In genomic region chr17:1398900-1399299, GRCh38 we compare ENCODE assay signal across 8 cellular contexts. TPM values are rescaled to one million over a fixed set of nuclear protein-coding genes. Genes with fewer than 3 reads are reported as not detected.
DNase-seq lines count a peak whose midpoint lies in the region; ATAC-seq and TF ChIP-seq lines count a peak whose summit lies in the region.

No MANE protein-coding gene starts in this region.

- H3K36me3 Mint-ChIP-seq in osteocyte (ENCODE audit: unreplicated experiment) = peaks cover 2% of the 10 kb centered on the region

- ATAC-seq in left ventricle myocardium superior = no peak
- no peak for ATAC-seq in HG02588 (IDR thresholded peaks at IDR 0.05; ENCODE audit: unreplicated experiment)

- peak; percentile 25 to 40 for DNase-seq in cardiac muscle cell (ENCODE audit: low read depth in 1 of 2, low spot score in 1 of 2)
- no peak for DNase-seq in left ventricle myocardium superior
- peak; percentile 42 for DNase-seq in fibroblast of gingiva (ENCODE audit: low read depth)
- no peak for DNase-seq in osteocyte (ENCODE audit: extremely low spot score, unreplicated experiment)
- DNase-seq in effector CD8-positive, alpha-beta T cell (lab: John Stamatoyannopoulos, UW) = no peak
- no peak for DNase-seq in SW480 (ENCODE audit: low spot score)

- intact Hi-C loops in left ventricle myocardium superior (cut with micrococcal nuclease) = no loop called here

- no peaks in the 10 kb centered on the region for H3K27me3 Mint-ChIP-seq in osteocyte (ENCODE audit: unreplicated experiment)

- peak overlapping the region; percentile 97 for H3K4me3 Mint-ChIP-seq in osteocyte (ENCODE audit: unreplicated experiment)

- no peaks in the 10 kb centered on the region for H3K9me3 Mint-ChIP-seq in osteocyte (ENCODE audit: unreplicated experiment)

- no peak for TF ChIP-seq CTCF in cardiac muscle cell (IDR thresholded peaks at IDR 0.05; ENCODE audit: low read depth, low read length)
- TF ChIP-seq CTCF in WI38 (IDR thresholded peaks at IDR 0.05; ENCODE audit: low read depth, low read length) = no peak
- no peak for TF ChIP-seq CTCF in osteocyte (IDR thresholded peaks at IDR 0.05)

- no peaks in the 10 kb centered on the region for H3K9me3 ChIP-seq in cardiac muscle cell (ENCODE audit: low read depth)

- peak overlapping the region; percentile 99 for H3K27ac Mint-ChIP-seq in osteocyte (ENCODE audit: unreplicated experiment)

- H3K27me3 ChIP-seq in cardiac muscle cell = no peaks in the 10 kb centered on the region

- peak overlapping the region; percentile 99 for H3K27ac ChIP-seq in cardiac muscle cell

- no peaks in the 10 kb centered on the region for H3K36me3 ChIP-seq in cardiac muscle cell

- peaks cover 35% of the 10 kb centered on the region for H3K4me1 Mint-ChIP-seq in osteocyte (ENCODE audit: unreplicated experiment)

- peaks cover 10% of the 10 kb centered on the region for H3K4me1 ChIP-seq in cardiac muscle cell (ENCODE audit: low read depth)

- H3K4me3 ChIP-seq in cardiac muscle cell = peak overlapping the region; percentile 86
- H3K4me3 ChIP-seq in WI38 (ENCODE audit: low read depth, low read length) = peak overlapping the region; percentile 98

RNA-seq across cellular contexts. Expression of gene YWHAE, which starts 1.1 kb away (rescaled TPM):
- 1,409 and 2,297 TPM in 2 replicates for total RNA-seq in cardiac muscle cell
- polyA plus RNA-seq in cardiac muscle cell = 658 and 685 TPM in 2 replicates
- 620 TPM for total RNA-seq in left ventricle myocardium superior
- 458 and 476 TPM in 2 replicates for total RNA-seq in osteocyte

RNA-seq across cellular contexts. Expression of gene CRK, which starts 57.1 kb away (rescaled TPM):
- total RNA-seq in cardiac muscle cell (25.0 and 28.7 TPM in 2 replicates), left ventricle myocardium superior (37.9 TPM), osteocyte (55.8 and 57.1 TPM in 2 replicates)
- polyA plus RNA-seq in cardiac muscle cell = 33.1 and 46.0 TPM in 2 replicates

Comparison
In these comparisons a context has a peak if more than half of its experiments do, and no peak if none do; other contexts are left out.
1. DNase-seq: peak in cardiac muscle cell (2 of 2) and fibroblast of gingiva (single experiment); none in left ventricle myocardium superior (single experiment), osteocyte (single experiment), effector CD8-positive, alpha-beta T cell (single experiment) and SW480 (single experiment).